In genomic region chr10:5711637-5712036, GRCh38 we compare ENCODE assay signal across 14 cellular contexts. TPM values are rescaled to one million over a fixed set of nuclear protein-coding genes. Genes with fewer than 3 reads are reported as not detected.
DNase-seq lines count a peak whose midpoint lies in the region; ATAC-seq and TF ChIP-seq lines count a peak whose summit lies in the region.
"Had no signal": no experiment of that assay in that cellular context is flagged by ENCODE, and none has a peak within 500 bp of the region (broad histone marks: within the 10 kb centered on the region; RNA-seq: fewer than 3 reads in every experiment).

No MANE protein-coding gene starts in this region.

- H3K9me3 Mint-ChIP-seq in activated CD4-positive, alpha-beta T cell treated with anti-CD3 and anti-CD28 coated beads for 36 hours (ENCODE audit: low read depth) = no peaks in the 10 kb centered on the region
- H3K9me3 Mint-ChIP-seq in endothelial cell (ENCODE audit: unreplicated experiment) = no peaks in the 10 kb centered on the region
- H3K9me3 Mint-ChIP-seq: neural progenitor cell; stimulated activated naive B cell treated with anti-CD40 and anti-IgM and Interleukin-4, amounts not matched to agents 10 μg/mL and 1 μg/mL and 100 μg/mL, for 72 hours had no signal

- TF ChIP-seq CTCF in endothelial cell (IDR thresholded peaks at IDR 0.05; ENCODE audit: unreplicated experiment) (no peak), RWPE1 (conservative IDR thresholded peaks at IDR 0.05; ENCODE audit: low read depth) (no peak), GM10248 (IDR thresholded peaks at IDR 0.05; ENCODE audit: control extremely low read depth, extremely low read depth, low read depth, missing control alignments) (no peak)

- peaks cover 18% of the 10 kb centered on the region for H3K36me3 Mint-ChIP-seq in activated CD4-positive, alpha-beta T cell treated with anti-CD3 and anti-CD28 coated beads for 36 hours (ENCODE audit: low read depth)
- H3K36me3 Mint-ChIP-seq in endothelial cell (ENCODE audit: low read depth, unreplicated experiment) = no peaks in the 10 kb centered on the region

- in situ Hi-C loops in SK-MEL-5 (cut with HindIII; ENCODE audit: low pct_unique_long_range_greater_than_20kb, low sequenced_read_pairs) = no loop called here

- H3K27me3 Mint-ChIP-seq in activated CD4-positive, alpha-beta T cell treated with anti-CD3 and anti-CD28 coated beads for 36 hours = no peaks in the 10 kb centered on the region
- no peaks in the 10 kb centered on the region for H3K27me3 Mint-ChIP-seq in endothelial cell (ENCODE audit: unreplicated experiment)
- H3K27me3 Mint-ChIP-seq: stimulated activated naive B cell treated with anti-CD40 and anti-IgM and Interleukin-4, amounts not matched to agents 10 μg/mL and 1 μg/mL and 100 μg/mL, for 72 hours had no signal

- no peak overlapping the region for H3K27ac ChIP-seq in RWPE1
- H3K27ac ChIP-seq: neural progenitor cell had no signal

- peak overlapping the region; percentile 64 for H3K27ac Mint-ChIP-seq in activated CD4-positive, alpha-beta T cell treated with anti-CD3 and anti-CD28 coated beads for 36 hours
- H3K27ac Mint-ChIP-seq in endothelial cell (ENCODE audit: unreplicated experiment) = peak overlapping the region; percentile 64
- H3K27ac Mint-ChIP-seq: neural progenitor cell; stimulated activated naive B cell treated with anti-CD40 and anti-IgM and Interleukin-4, amounts not matched to agents 10 μg/mL and 1 μg/mL and 100 μg/mL, for 72 hours had no signal

- ATAC-seq in activated CD4-positive, alpha-beta T cell treated with anti-CD3 and anti-CD28 coated beads for 36 hours = peak; percentile 42
- ATAC-seq: stimulated activated naive B cell treated with anti-CD40 and anti-IgM and Interleukin-4, amounts not matched to agents 10 μg/mL and 1 μg/mL and 100 μg/mL, for 72 hours had no signal

- H3K4me1 Mint-ChIP-seq in activated CD4-positive, alpha-beta T cell treated with anti-CD3 and anti-CD28 coated beads for 36 hours = peaks cover 50% of the 10 kb centered on the region
- peaks cover 6% of the 10 kb centered on the region for H3K4me1 Mint-ChIP-seq in endothelial cell (ENCODE audit: unreplicated experiment)
- H3K4me1 Mint-ChIP-seq: neural progenitor cell had no signal

- intact Hi-C loops in activated CD4-positive, alpha-beta T cell treated with anti-CD3 and anti-CD28 coated beads for 36 hours (cut with DNase I, micrococcal nuclease) = loop anchor here (2.0 kb wide), 1 partner anchor 27 kb away; the partner anchor contains the start of gene TASOR2 (in 2 of the 2)

- peak overlapping the region; percentile 24 for H3K4me3 Mint-ChIP-seq in activated CD4-positive, alpha-beta T cell treated with anti-CD3 and anti-CD28 coated beads for 36 hours
- H3K4me3 Mint-ChIP-seq in endothelial cell (ENCODE audit: unreplicated experiment) = no peak overlapping the region
- H3K4me3 Mint-ChIP-seq: neural progenitor cell had no signal

- POLR2A ChIA-PET in activated CD4-positive, alpha-beta T cell treated with anti-CD3 and anti-CD28 coated beads for 36 hours (lab: Charles Lee) = no interaction called here
- POLR2A ChIA-PET in RWPE1 (lab: Yijun Ruan, JAX; ENCODE audit: low non-redundant PET) (interaction anchor here (0.6 kb wide), 1 partner anchor 38 kb away, joined by 3 read pairs; no protein-coding TSS in a partner anchor), GM10248 (lab: Yijun Ruan, JAX) (no interaction called here)

- CTCF ChIA-PET in activated CD4-positive, alpha-beta T cell treated with anti-CD3 and anti-CD28 coated beads for 36 hours (lab: Charles Lee) = interaction anchor here (0.8 to 1.6 kb wide), 4 partner anchors 19 to 372 kb away, joined by 3 to 4 read pairs (median 4); no protein-coding TSS in a partner anchor
- CTCF ChIA-PET in RWPE1 (lab: Yijun Ruan, JAX) (interaction anchor here (0.7 to 1.2 kb wide), 2 partner anchors 17 to 94 kb away, joined by 4 to 5 read pairs; no protein-coding TSS in a partner anchor), GM10248 (lab: Yijun Ruan, JAX) (interaction anchor here (0.9 to 1.9 kb wide), 6 partner anchors 11 to 107 kb away, joined by 3 to 6 read pairs (median 4); no protein-coding TSS in a partner anchor)

- no peak for DNase-seq in activated CD4-positive, alpha-beta T cell treated with anti-CD3 and anti-CD28 coated beads for 36 hours
- no peak for DNase-seq in activated CD4-positive, alpha-beta T cell treated with anti-CD3 and anti-CD28 coated beads, Interleukin-2, amount 50 U/mL, for 4 hours
- DNase-seq in SK-MEL-5 (ENCODE audit: low read depth, low spot score) (peak; percentile 76), endothelial cell (ENCODE audit: low spot score) (no peak), pons (ENCODE audit: low spot score) (peak; percentile 19), RWPE1 (ENCODE audit: low spot score) (no peak), GM10248 (ENCODE audit: extremely low spot score) (no peak), kidney tubule cell (ENCODE audit: low spot score) (no peak)
- DNase-seq: amniotic stem cell; DMS53; NCI-H2227 treated with DMSO at 0.1 percent for 48 hours; Right ventricle myocardium superior; stimulated activated naive B cell treated with anti-CD40 and anti-IgM and Interleukin-4, amounts not matched to agents 10 μg/mL and 1 μg/mL and 100 μg/mL, for 72 hours had no signal

RNA-seq across cellular contexts. Expression of gene TASOR2, which starts 27.0 kb away (rescaled TPM):
- 10 to 100 TPM; 41.9 to 45.4 TPM for total RNA-seq in activated CD4-positive, alpha-beta T cell treated with anti-CD3 and anti-CD28 coated beads for 36 hours
- 49.3 and 52.6 TPM in 2 replicates for total RNA-seq in SK-MEL-5 (2014; rRNA removed; shearing (Covaris generic))
- 19.9 and 39.7 TPM in 2 replicates for polyA plus RNA-seq in SK-MEL-5 (2015; cell fraction: cytosol; rRNA removed)
- 48.3 and 50.0 TPM in 2 replicates for polyA plus RNA-seq in SK-MEL-5 (2015; cell fraction: nucleus; rRNA removed)
- 49.1 TPM for total RNA-seq in endothelial cell (ENCODE audit: unreplicated experiment)

RNA-seq across cellular contexts. Expression of gene ASB13, which starts 45.2 kb away (rescaled TPM):
- total RNA-seq in activated CD4-positive, alpha-beta T cell treated with anti-CD3 and anti-CD28 coated beads for 36 hours = 1 to 10 TPM; 6.4 to 9.8 TPM
- total RNA-seq in SK-MEL-5 (2014; rRNA removed; shearing (Covaris generic)) = 12.7 and 14.6 TPM in 2 replicates
- polyA plus RNA-seq in SK-MEL-5 (2015; cell fraction: cytosol; rRNA removed) = 15.8 and 19.7 TPM in 2 replicates
- 3.6 and 8.0 TPM in 2 replicates for polyA plus RNA-seq in SK-MEL-5 (2015; cell fraction: nucleus; rRNA removed)
- 22.5 TPM for total RNA-seq in endothelial cell (ENCODE audit: unreplicated experiment)

Comparison
In these comparisons a context has a peak if more than half of its experiments do, and no peak if none do; other contexts are left out.
1. DNase-seq: peak in SK-MEL-5 (single experiment) and pons (single experiment); none in activated CD4-positive, alpha-beta T cell treated with anti-CD3 and anti-CD28 coated beads for 36 hours (single experiment), activated CD4-positive, alpha-beta T cell treated with anti-CD3 and anti-CD28 coated beads, Interleukin-2, amount 50 U/mL, for 4 hours (0 of 2), endothelial cell (single experiment), RWPE1 (single experiment), GM10248 (single experiment) and kidney tubule cell (single experiment).